Comparison of ENCODE assay signal across 12 cellular contexts in the genomic region with DNA sequence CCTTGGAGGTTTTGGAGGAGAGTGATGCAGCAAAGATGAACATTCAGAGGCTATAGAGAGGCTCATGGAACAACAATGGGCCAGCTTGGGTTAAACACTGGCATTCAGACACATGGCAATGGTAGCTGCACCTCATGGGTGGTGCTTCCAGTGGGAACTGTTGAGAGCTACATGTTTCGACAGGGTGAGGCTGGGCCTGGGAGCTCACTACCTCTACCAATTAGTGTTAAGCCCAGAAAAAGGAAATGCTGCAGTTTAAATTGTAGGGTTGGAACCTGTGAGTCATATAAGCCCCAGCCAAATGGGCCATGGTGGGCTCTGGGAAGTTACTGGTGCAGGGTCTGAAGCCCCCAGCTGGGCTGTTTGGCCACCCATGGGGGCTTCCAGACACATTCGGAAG.
A peak's percentile ranks its signal among the peaks of the same experiment; 100 is the strongest.
DNase-seq lines count a peak whose midpoint lies in the region; ATAC-seq and TF ChIP-seq lines count a peak whose summit lies in the region.
"Had no signal": no experiment of that assay in that cellular context is flagged by ENCODE, and none has a peak within 500 bp of the region (broad histone marks: within the 10 kb centered on the region; RNA-seq: fewer than 3 reads in every experiment).

No MANE protein-coding gene starts in this region.

- no peak for TF ChIP-seq POLR2A in upper lobe of left lung (IDR thresholded peaks at IDR 0.05)

- DNase-seq in ecto neural progenitor cell (ENCODE audit: low spot score) (peak; percentile 25), SW480 (ENCODE audit: low spot score) (no peak), head of caudate nucleus (no peak), upper lobe of left lung (no peak)
- DNase-seq: activated CD4-positive, alpha-beta memory T cell treated with anti-CD3 and anti-CD28 coated beads, Interleukin-2, amount 10 ng/mL, durations not matched to agents 7 days and 5 days; heart left ventricle; Kasumi-1; right cardiac atrium had no signal

- WGBS in upper lobe of left lung, 2 donors, result 86 to 96% methylated on average over 2 of the region's 2 CpGs

- no peaks in the 10 kb centered on the region for H3K9me3 ChIP-seq in upper lobe of left lung
- H3K9me3 ChIP-seq: heart left ventricle had no signal

- H3K4me1 ChIP-seq in upper lobe of left lung, result peaks cover 6 to 37% (median 24%) of the 10 kb centered on the region in 4 donors

- no peak for TF ChIP-seq EP300 in upper lobe of left lung (IDR thresholded peaks at IDR 0.05)

- H3K36me3 ChIP-seq in upper lobe of left lung, result no peaks in the 10 kb centered on the region
- H3K36me3 ChIP-seq: heart left ventricle had no signal

- H3K4me3 ChIP-seq in skin epidermis (no peak overlapping the region), upper lobe of left lung (no peak overlapping the region)
- H3K4me3 ChIP-seq: heart left ventricle had no signal

- TF ChIP-seq CTCF in upper lobe of left lung (IDR thresholded peaks at IDR 0.05), result no peak

- H3K27ac ChIP-seq in skin epidermis (peak overlapping the region in 19 of 21 experiments; percentile 19 to 82 (median 72)), upper lobe of left lung (peak overlapping the region in 2 of 4 donors; percentile 30 to 31)

- intact Hi-C loops in head of caudate nucleus (cut with DNase I), result no loop called here

- peak; percentile 22 for ATAC-seq in GM18498 (IDR thresholded peaks at IDR 0.05; ENCODE audit: unreplicated experiment)
- ATAC-seq in HG03571 (IDR thresholded peaks at IDR 0.05; ENCODE audit: unreplicated experiment), result peak; percentile 10
- ATAC-seq in GM21390 (IDR thresholded peaks at IDR 0.05; ENCODE audit: unreplicated experiment), result no peak
- ATAC-seq in upper lobe of left lung (ENCODE audit: low FRiP score in 2 of 2), result no peak
- ATAC-seq: right cardiac atrium had no signal

- no peaks in the 10 kb centered on the region for H3K27me3 ChIP-seq in upper lobe of left lung
- H3K27me3 ChIP-seq: heart left ventricle had no signal

Comparison
In these comparisons a context has a peak if more than half of its experiments do, and no peak if none do; other contexts are left out.
1. ATAC-seq: peak in GM18498 (single experiment) and HG03571 (single experiment); none in GM21390 (single experiment) and upper lobe of left lung (0 of 2).